Comparison of ENCODE assay signal across 8 cellular contexts in the genomic region with DNA sequence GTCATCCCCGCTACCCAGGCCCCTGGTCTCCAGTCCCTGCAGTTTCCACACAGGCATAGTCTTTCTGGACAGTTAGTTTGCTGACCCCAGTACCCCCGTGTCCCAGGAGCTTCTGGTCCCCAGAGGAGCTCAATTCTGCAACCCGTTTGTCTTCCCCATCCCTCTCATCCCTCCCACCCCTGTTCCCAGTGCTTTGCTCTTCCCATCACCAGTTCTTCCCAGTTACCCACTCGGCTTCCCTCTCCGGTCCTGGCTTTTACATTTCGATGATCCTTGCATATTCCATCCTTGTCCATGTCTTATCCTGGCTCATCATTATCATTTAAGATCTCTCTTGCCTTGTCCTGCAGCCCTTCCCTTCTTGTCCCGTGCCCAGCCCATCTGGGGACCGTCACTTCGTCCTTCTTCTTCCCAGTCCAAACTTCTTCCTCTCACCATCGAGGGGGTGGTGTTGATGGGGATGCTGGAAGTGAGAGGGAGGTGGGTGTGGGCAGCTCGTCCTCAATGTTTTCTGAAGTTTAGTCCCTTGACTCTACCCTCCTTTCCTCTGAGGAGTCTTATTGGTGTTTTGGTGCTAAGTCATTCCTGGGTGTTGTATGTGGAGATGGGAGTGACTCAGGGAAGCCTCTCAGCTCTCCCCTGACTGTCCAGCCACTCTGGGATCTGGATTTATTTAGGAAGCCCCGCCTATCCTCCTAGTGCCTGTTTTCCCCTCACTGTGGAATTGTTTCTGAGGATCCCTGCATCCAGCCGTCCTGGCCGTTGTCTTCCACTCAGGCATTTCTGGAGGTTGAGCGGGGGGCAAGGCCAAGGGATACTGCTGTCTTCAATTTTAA. TPM values are rescaled to one million over a fixed set of nuclear protein-coding genes. Genes with fewer than 3 reads are reported as not detected.
A peak's percentile ranks its signal among the peaks of the same experiment; 100 is the strongest.
DNase-seq lines count a peak whose midpoint lies in the region; ATAC-seq and TF ChIP-seq lines count a peak whose summit lies in the region.

No MANE protein-coding gene starts in this region.

- WGBS in SK-N-SH (ENCODE audit: low lambda C conversion rate) = 5% methylated on average over 15 of the region's 15 CpGs

- peak overlapping the region; percentile 31 to 88; a peak in 3 of 4 replicates for H3K27ac ChIP-seq in SK-N-SH (ENCODE audit: low read depth in 2 of 2, low read length in 1 of 2)

- peaks cover 0 to 9% (median 0%) of the 10 kb centered on the region in 3 donors for H3K36me3 Mint-ChIP-seq in naive thymus-derived CD8-positive, alpha-beta T cell

- H3K9me3 ChIP-seq in SK-N-SH = no peaks in the 10 kb centered on the region

- peaks cover 27 to 53% (median 44%) of the 10 kb centered on the region in 4 donors for H3K4me1 Mint-ChIP-seq in naive thymus-derived CD8-positive, alpha-beta T cell

- H3K4me3 ChIP-seq in SK-N-SH (ENCODE audit: low read depth in 2 of 2, low read length in 1 of 2) (peak overlapping the region; percentile 61 to 84), epithelial cell of proximal tubule (ENCODE audit: low read depth, low read length) (peak overlapping the region; percentile 92)

- H3K9me3 Mint-ChIP-seq in naive thymus-derived CD8-positive, alpha-beta T cell = no peaks in the 10 kb centered on the region

- H2AFZ ChIP-seq in SK-N-SH (ENCODE audit: low read depth) = peak overlapping the region; percentile 91

- no peaks in the 10 kb centered on the region for H3K27me3 Mint-ChIP-seq in naive thymus-derived CD8-positive, alpha-beta T cell

- peak overlapping the region; percentile 84 for H3K4me2 ChIP-seq in SK-N-SH

- TF ChIP-seq EP300 in SK-N-SH (IDR thresholded peaks at IDR 0.05; ENCODE audit: borderline replicate concordance in 1 of 2, low read depth in 1 of 2, low read length in 1 of 2) = no peak

- H3K9ac ChIP-seq in SK-N-SH = peak overlapping the region; percentile 90

- peaks cover 0 to 6% of the 10 kb centered on the region in 2 experiments for H3K36me3 ChIP-seq in SK-N-SH (replicated peaks in 1 of 2; ENCODE audit: control insufficient read depth in 1 of 2, insufficient read depth in 2 of 2, low read length in 1 of 2)

- no peaks in the 10 kb centered on the region for H3K27me3 ChIP-seq in SK-N-SH (ENCODE audit: insufficient read depth)

- H3K79me2 ChIP-seq in SK-N-SH (ENCODE audit: insufficient read depth) = peaks cover 68% of the 10 kb centered on the region

- POLR2A ChIA-PET in SK-N-SH (lab: Yijun Ruan, JAX) = interaction anchor here (0.6 to 1.3 kb wide), 7 partner anchors 9 to 62 kb away, joined by 3 to 8 read pairs (median 4); a partner anchor contains a TSS
- POLR2A ChIA-PET in naive thymus-derived CD8-positive, alpha-beta T cell (lab: Charles Lee) = interaction anchor here (0.6 to 2.1 kb wide), 14 partner anchors 9 to 126 kb away, joined by 3 to 14 read pairs (median 4); a partner anchor contains a TSS

- peak overlapping the region; percentile 82 to 98 (median 89) for H3K27ac Mint-ChIP-seq in naive thymus-derived CD8-positive, alpha-beta T cell

- no peaks in the 10 kb centered on the region for H4K20me1 ChIP-seq in SK-N-SH (ENCODE audit: insufficient read depth)

- DNase-seq in DMS53 (lab: John Stamatoyannopoulos, UW) = peak; percentile 29
- no peak for DNase-seq in DMS53 treated with DMSO at 0.1 percent for 48 hours (lab: John Stamatoyannopoulos, UW; ENCODE audit: unreplicated experiment)
- peak; percentile 52 for DNase-seq in SK-N-SH
- DNase-seq in epithelial cell of proximal tubule (ENCODE audit: low read depth) = no peak
- DNase-seq in naive thymus-derived CD8-positive, alpha-beta T cell = no peak
- DNase-seq in stimulated activated naive CD4-positive, alpha-beta T cell treated with Interleukin-2 at 50 U/mL for 16 hours (lab: John Stamatoyannopoulos, UW) = no peak
- no peak for DNase-seq in iPS-NIHi7 (ENCODE audit: extremely low spot score)
- no peak for DNase-seq in activated CD4-positive, alpha-beta T cell treated with anti-CD3 and anti-CD28 coated beads for 1 hour

- H3K9me2 ChIP-seq in SK-N-SH = no peaks in the 10 kb centered on the region

- peaks cover 7% of the 10 kb centered on the region for H3F3A ChIP-seq in SK-N-SH (replicated peaks; ENCODE audit: insufficient read depth)

- peaks cover 0 to 9% of the 10 kb centered on the region in 2 experiments; a peak in 1 of 4 replicates for H3K4me1 ChIP-seq in SK-N-SH (ENCODE audit: control insufficient read depth in 1 of 2, insufficient read depth in 2 of 2, low read depth in 1 of 2, low read length in 1 of 2)

- no peak for ATAC-seq in naive thymus-derived CD8-positive, alpha-beta T cell

- CTCF ChIA-PET in SK-N-SH (lab: Yijun Ruan, JAX) = interaction anchor here (0.7 to 3.9 kb wide), 7 partner anchors 9 to 599 kb away, joined by 3 to 24 read pairs (median 4); no protein-coding TSS in a partner anchor

- peak overlapping the region; percentile 85 to 97 (median 93) for H3K4me3 Mint-ChIP-seq in naive thymus-derived CD8-positive, alpha-beta T cell

- TF ChIP-seq CTCF in SK-N-SH (IDR thresholded peaks at IDR 0.05) (no peak), epithelial cell of proximal tubule (conservative IDR thresholded peaks at IDR 0.05; ENCODE audit: low read depth, low read length) (no peak)

- no peak for TF ChIP-seq RAD21 in SK-N-SH (IDR thresholded peaks at IDR 0.05; ENCODE audit: low read length)

TF ChIP-seq in SK-N-SH, 30 proteins besides CTCF, POLR2A, EP300 and RAD21:
- peak; percentile 46 for TF ChIP-seq MXI1 (IDR thresholded peaks at IDR 0.05; ENCODE audit: low read depth, low read length)
- TF ChIP-seq, protein P1, sequence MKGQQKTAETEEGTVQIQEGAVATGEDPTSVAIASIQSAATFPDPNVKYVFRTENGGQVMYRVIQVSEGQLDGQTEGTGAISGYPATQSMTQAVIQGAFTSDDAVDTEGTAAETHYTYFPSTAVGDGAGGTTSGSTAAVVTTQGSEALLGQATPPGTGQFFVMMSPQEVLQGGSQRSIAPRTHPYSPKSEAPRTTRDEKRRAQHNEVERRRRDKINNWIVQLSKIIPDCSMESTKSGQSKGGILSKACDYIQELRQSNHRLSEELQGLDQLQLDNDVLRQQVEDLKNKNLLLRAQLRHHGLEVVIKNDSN (IDR thresholded peaks at IDR 0.05; ENCODE audit: borderline replicate concordance, low read depth) = no peak
- TF ChIP-seq SIN3A (IDR thresholded peaks at IDR 0.05; ENCODE audit: borderline replicate concordance, low read depth, low read length) = 0 out of 2 replicates have a peak, but pooled peaks have one; percentile 5
- TF ChIP-seq, protein P2, sequence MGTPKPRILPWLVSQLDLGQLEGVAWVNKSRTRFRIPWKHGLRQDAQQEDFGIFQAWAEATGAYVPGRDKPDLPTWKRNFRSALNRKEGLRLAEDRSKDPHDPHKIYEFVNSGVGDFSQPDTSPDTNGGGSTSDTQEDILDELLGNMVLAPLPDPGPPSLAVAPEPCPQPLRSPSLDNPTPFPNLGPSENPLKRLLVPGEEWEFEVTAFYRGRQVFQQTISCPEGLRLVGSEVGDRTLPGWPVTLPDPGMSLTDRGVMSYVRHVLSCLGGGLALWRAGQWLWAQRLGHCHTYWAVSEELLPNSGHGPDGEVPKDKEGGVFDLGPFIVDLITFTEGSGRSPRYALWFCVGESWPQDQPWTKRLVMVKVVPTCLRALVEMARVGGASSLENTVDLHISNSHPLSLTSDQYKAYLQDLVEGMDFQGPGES (IDR thresholded peaks at IDR 0.05; ENCODE audit: low read depth, low read length) = no peak

RNA-seq across cellular contexts. Expression of a gene that starts 0.9 kb away (rescaled TPM):
- polyA plus RNA-seq in SK-N-SH (2012; rRNA removed) = 5.3 and 5.9 TPM in 2 replicates
- 3.6 and 4.3 TPM in 2 replicates for polyA plus RNA-seq in SK-N-SH (2012; cell fraction: cytosol; rRNA removed)
- 4.8 and 6.0 TPM in 2 replicates for polyA plus RNA-seq in SK-N-SH (2012; cell fraction: nucleus; rRNA removed)
- 4.1 and 6.7 TPM in 2 replicates for total RNA-seq in epithelial cell of proximal tubule
- 10 to 100 TPM; 31.2 to 42.7 TPM for total RNA-seq in naive thymus-derived CD8-positive, alpha-beta T cell
- polyA plus RNA-seq in naive thymus-derived CD8-positive, alpha-beta T cell = 10 to 100 TPM in 2 of 3 donors, 1 to 10 TPM in 1; 6.1 to 14.3 (median 12.3) TPM

RNA-seq across cellular contexts. Expression of a gene that starts 12.4 kb away (rescaled TPM):
- polyA plus RNA-seq in SK-N-SH (2012; rRNA removed) = 0.08 TPM in 1 of 2 replicates, not detected in the other
- 0.08 TPM in 1 of 2 replicates, not detected in the other for polyA plus RNA-seq in SK-N-SH (2012; cell fraction: cytosol; rRNA removed)
- polyA plus RNA-seq in SK-N-SH (2012; cell fraction: nucleus; rRNA removed) = 0.13 and 0.23 TPM in 2 replicates
- not detected in 2 replicates for total RNA-seq in epithelial cell of proximal tubule
- 1 to 10 TPM in 1 of 2 experiments, under 1 TPM in 1; 0.63 to 1.2 TPM for total RNA-seq in naive thymus-derived CD8-positive, alpha-beta T cell
- polyA plus RNA-seq in naive thymus-derived CD8-positive, alpha-beta T cell = under 1 TPM in 1 of 3 donors, not detected in 2; 0.20 TPM

RNA-seq across cellular contexts. Expression of a gene that starts 35.6 kb away (rescaled TPM):
- 4.7 and 9.3 TPM in 2 replicates for polyA plus RNA-seq in SK-N-SH (2012; rRNA removed)
- 4.2 TPM in 2 replicates for polyA plus RNA-seq in SK-N-SH (2012; cell fraction: cytosol; rRNA removed)
- 42.2 and 85.3 TPM in 2 replicates for polyA plus RNA-seq in SK-N-SH (2012; cell fraction: nucleus; rRNA removed)
- 0.36 TPM in 1 of 2 replicates, not detected in the other for total RNA-seq in epithelial cell of proximal tubule
- total RNA-seq in naive thymus-derived CD8-positive, alpha-beta T cell = 10 to 100 TPM; 18.0 to 24.5 TPM
- 1 to 10 TPM in 2 of 3 donors, not detected in 1; 1.1 to 2.5 TPM for polyA plus RNA-seq in naive thymus-derived CD8-positive, alpha-beta T cell

Comparison
In these comparisons a context has a peak if more than half of its experiments do, and no peak if none do; other contexts are left out.
1. DNase-seq: peak in DMS53 (single experiment) and SK-N-SH (single experiment); none in DMS53 treated with DMSO at 0.1 percent for 48 hours (single experiment), epithelial cell of proximal tubule (single experiment), naive thymus-derived CD8-positive, alpha-beta T cell (0 of 10), stimulated activated naive CD4-positive, alpha-beta T cell treated with Interleukin-2 at 50 U/mL for 16 hours (single experiment), iPS-NIHi7 (single experiment) and activated CD4-positive, alpha-beta T cell treated with anti-CD3 and anti-CD28 coated beads for 1 hour (single experiment).
2. RNA of a gene that starts 35.6 kb away (total RNA-seq): 18.0 to 24.5 TPM in naive thymus-derived CD8-positive, alpha-beta T cell; 0.36 TPM in epithelial cell of proximal tubule; every median in the first group is over 10 times any median in the second.